In genomic region chr1:12669529-12670068, GRCh38 we compare ENCODE assay signal across 22 cellular contexts. TPM values are rescaled to one million over a fixed set of nuclear protein-coding genes. Genes with fewer than 3 reads are reported as not detected.
"Had no signal": no experiment of that assay in that cellular context is flagged by ENCODE, and none has a peak within 500 bp of the region (broad histone marks: within the 10 kb centered on the region; RNA-seq: fewer than 3 reads in every experiment).

No MANE protein-coding gene starts in this region.

- DNase-seq: activated CD4-positive, alpha-beta memory T cell treated with anti-CD3 and anti-CD28 coated beads for 36 hours; activated CD4-positive, alpha-beta T cell treated with anti-CD3 and anti-CD28 coated beads for 36 hours; activated CD8-positive, alpha-beta memory T cell treated with anti-CD3 and anti-CD28 coated beads, Interleukin-2, amount 10 ng/mL, durations not matched to agents 7 days and 5 days; activated naive CD4-positive, alpha-beta T cell treated with anti-CD3 and anti-CD28 coated beads, Interleukin-2, amount 50 U/mL, for 16 hours; activated T-cell treated with anti-CD3 and anti-CD28 coated beads, Interleukin-2, amount 50 U/mL, for 24 hours; amniotic stem cell; caudate nucleus; colonic mucosa; glutamatergic neuron; hypothalamus; lower lobe of right lung; stimulated activated CD4-positive, alpha-beta T cell treated with anti-CD3 and anti-CD28 coated beads, Interleukin-12 subunit alpha, Interleukin-12 subunit beta, amount 100 ng/mL, for 4 hours; stimulated activated CD4-positive, alpha-beta T cell treated with anti-CD3 and anti-CD28 coated beads, Interleukin-2, amount 100 ng/mL, for 24 hours; stomach; T-helper 17 cell; testis had no signal

- H3K36me3 ChIP-seq: colonic mucosa, esophagus muscularis mucosa, lower lobe of right lung, stomach had no signal

- H3K9me3 ChIP-seq: colonic mucosa, lower lobe of right lung, testis had no signal

- H3K4me3 ChIP-seq: colonic mucosa, esophagus muscularis mucosa, lower lobe of right lung, stomach, testis had no signal

- H3K27ac ChIP-seq: colonic mucosa, esophagus muscularis mucosa, lower lobe of right lung, stomach, testis had no signal

- ATAC-seq: activated CD4-positive, alpha-beta T cell treated with anti-CD3 and anti-CD28 coated beads for 36 hours; activated CD8-positive, alpha-beta memory T cell treated with anti-CD3 and anti-CD28 coated beads, Interleukin-2, amount 10 ng/mL, durations not matched to agents 7 days and 5 days; lower lobe of right lung; sciatic nerve; T-helper 17 cell had no signal

- H3K27me3 ChIP-seq: colonic mucosa, esophagus muscularis mucosa, stomach, testis had no signal

- H3K4me1 ChIP-seq: colonic mucosa, esophagus muscularis mucosa, lower lobe of right lung, stomach, testis had no signal

RNA-seq across cellular contexts. Expression of gene AADACL4, which starts 25.7 kb away (rescaled TPM):
- total RNA-seq: activated CD4-positive, alpha-beta memory T cell treated with anti-CD3 and anti-CD28 coated beads for 36 hours; activated CD4-positive, alpha-beta T cell treated with anti-CD3 and anti-CD28 coated beads for 36 hours; activated CD8-positive, alpha-beta memory T cell treated with anti-CD3 and anti-CD28 coated beads, Interleukin-2, amount 10 ng/mL, durations not matched to agents 7 days and 5 days; colonic mucosa; esophagus muscularis mucosa; lower lobe of right lung; neural crest cell; osteocyte; sciatic nerve; stomach; T-helper 17 cell; testis had no signal
- polyA plus RNA-seq: stomach, urinary bladder had no signal

RNA-seq across cellular contexts. Expression of gene AADACL3, which starts 46.3 kb away (rescaled TPM):
- total RNA-seq: activated CD4-positive, alpha-beta memory T cell treated with anti-CD3 and anti-CD28 coated beads for 36 hours; activated CD4-positive, alpha-beta T cell treated with anti-CD3 and anti-CD28 coated beads for 36 hours; activated CD8-positive, alpha-beta memory T cell treated with anti-CD3 and anti-CD28 coated beads, Interleukin-2, amount 10 ng/mL, durations not matched to agents 7 days and 5 days; colonic mucosa; esophagus muscularis mucosa; fibroblast of villous mesenchyme; lower lobe of right lung; neural crest cell; osteocyte; sciatic nerve; stomach; T-helper 17 cell; testis; urinary bladder had no signal
- polyA plus RNA-seq: stomach, urinary bladder had no signal
